22 cellular contexts compared by ENCODE assay signal in the genomic region with DNA sequence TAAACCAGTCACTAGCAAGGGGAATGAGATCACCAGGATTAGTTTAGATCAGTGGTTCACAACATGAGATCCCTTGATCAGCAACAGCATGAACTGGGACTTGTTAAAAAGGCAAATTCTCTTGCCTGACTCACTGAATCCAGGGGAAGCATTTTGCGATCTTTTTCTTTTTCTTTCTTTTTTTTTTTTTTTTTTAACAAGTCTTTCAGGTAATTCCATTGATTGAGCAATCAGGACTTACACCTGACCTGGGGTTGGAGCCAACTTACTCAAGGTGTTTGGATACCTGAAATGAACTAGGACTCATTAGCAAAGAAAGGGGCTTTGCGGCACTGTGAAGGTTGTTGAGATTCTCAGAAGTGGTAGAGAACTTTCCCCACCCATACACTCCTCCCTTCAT. TPM values are rescaled to one million over a fixed set of nuclear protein-coding genes. Genes with fewer than 3 reads are reported as not detected.
DNase-seq lines count a peak whose midpoint lies in the region; ATAC-seq and TF ChIP-seq lines count a peak whose summit lies in the region.
"Had no signal": no experiment of that assay in that cellular context is flagged by ENCODE, and none has a peak within 500 bp of the region (broad histone marks: within the 10 kb centered on the region; RNA-seq: fewer than 3 reads in every experiment).

No MANE protein-coding gene starts in this region.

- H3K27ac Mint-ChIP-seq in activated naive CD4-positive, alpha-beta T cell treated with anti-CD3 and anti-CD28 coated beads, Interleukin-2, amount 50 U/mL, for 72 hours = no peak overlapping the region
- H3K27ac Mint-ChIP-seq: GM23338, IgD-negative memory B cell had no signal

- ATAC-seq in body of pancreas (peak; percentile 33), left lobe of liver (peak; percentile 22)
- no peak for ATAC-seq in activated naive CD4-positive, alpha-beta T cell treated with anti-CD3 and anti-CD28 coated beads, Interleukin-2, amount 50 U/mL, for 72 hours
- ATAC-seq: GM12878, GM23338 had no signal

- H3K9me3 Mint-ChIP-seq in activated naive CD4-positive, alpha-beta T cell treated with anti-CD3 and anti-CD28 coated beads, Interleukin-2, amount 50 U/mL, for 72 hours = peaks cover 0 to 4% of the 10 kb centered on the region in 2 donors

- no peak overlapping the region for H3K27ac ChIP-seq in body of pancreas
- no peak overlapping the region for H3K27ac ChIP-seq in stomach

- no peak for TF ChIP-seq EP300 in stomach (IDR thresholded peaks at IDR 0.05)

- H3K9me3 ChIP-seq in body of pancreas (no peaks in the 10 kb centered on the region), stomach (peaks cover 0 to 8% (median under 1%) of the 10 kb centered on the region in 4 donors)
- H3K9me3 ChIP-seq: BE2C had no signal

- peaks cover 6% of the 10 kb centered on the region for H3K4me1 ChIP-seq in body of pancreas
- H3K4me1 ChIP-seq in stomach = no peaks in the 10 kb centered on the region
- H3K4me1 ChIP-seq: BE2C had no signal

- no peaks in the 10 kb centered on the region for H3K36me3 ChIP-seq in body of pancreas (replicated peaks in 1 of 2; ENCODE audit: insufficient read depth in 1 of 2, low read depth in 2 of 2)
- H3K36me3 ChIP-seq in stomach = peaks cover 0 to 32% (median 21%) of the 10 kb centered on the region in 4 donors
- H3K36me3 ChIP-seq: BE2C had no signal

- 61 to 78% methylated on average over 2 of the region's 2 CpGs for WGBS in body of pancreas, 2 donors
- 52 to 65% (median 58%) methylated on average over 2 of the region's 2 CpGs for WGBS in stomach, 5 donors

- intact Hi-C loops in body of pancreas (cut with DNase I) = no loop called here
- intact Hi-C loops in stomach (cut with DNase I; ENCODE audit: low total_unique reads) = no loop called here
- intact Hi-C loops in head of caudate nucleus (cut with DNase I) = no loop called here

- no peak for TF ChIP-seq POLR2A in body of pancreas (IDR thresholded peaks at IDR 0.05)
- no peak for TF ChIP-seq POLR2A in stomach (IDR thresholded peaks at IDR 0.05)

- TF ChIP-seq CTCF in body of pancreas (IDR thresholded peaks at IDR 0.05) = no peak
- no peak for TF ChIP-seq CTCF in epithelial cell of esophagus (IDR thresholded peaks at IDR 0.05; ENCODE audit: insufficient read depth, low read depth, low read length, missing control alignments)
- TF ChIP-seq CTCF in stomach (IDR thresholded peaks at IDR 0.05) = no peak

- DNase-seq in body of pancreas (peak in 1 of 4 donors; percentile 7), epithelial cell of esophagus (ENCODE audit: low read depth) (peak; percentile 53), left lobe of liver (ENCODE audit: low spot score) (no peak), stomach (peak; percentile 34), head of caudate nucleus (no peak)
- DNase-seq in activated naive CD4-positive, alpha-beta T cell treated with anti-CD3 and anti-CD28 coated beads, Interleukin-2, amount 50 U/mL, for 72 hours (ENCODE audit: low spot score in 2 of 2) = no peak
- DNase-seq in activated naive CD4-positive, alpha-beta T cell (lab: John Stamatoyannopoulos, UW) = no peak
- DNase-seq: ACHN; BE2C; C1 segment of cervical spinal cord; CD4-positive, CD25-positive, alpha-beta regulatory T cell; CD8-positive, alpha-beta memory T cell; COR-L47; DMS 273 treated with DMSO at 0.1 percent for 48 hours; DMS53; DND-41; EL; HCEC 1CT had no signal

- no peak overlapping the region for H3K4me3 ChIP-seq in body of pancreas
- H3K4me3 ChIP-seq in epithelial cell of esophagus (ENCODE audit: low read length) = no peak overlapping the region
- no peak overlapping the region for H3K4me3 ChIP-seq in stomach
- H3K4me3 ChIP-seq: GM12878, GM23338 had no signal

- no peaks in the 10 kb centered on the region for H3K36me3 Mint-ChIP-seq in activated naive CD4-positive, alpha-beta T cell treated with anti-CD3 and anti-CD28 coated beads, Interleukin-2, amount 50 U/mL, for 72 hours
- H3K36me3 Mint-ChIP-seq: CD4-positive, CD25-positive, alpha-beta regulatory T cell; IgD-negative memory B cell had no signal

- H3K27me3 ChIP-seq in body of pancreas (no peaks in the 10 kb centered on the region), stomach (no peaks in the 10 kb centered on the region)
- H3K27me3 ChIP-seq: BE2C had no signal

RNA-seq across cellular contexts. Expression of gene PRR15, which starts 47.1 kb away (rescaled TPM):
- total RNA-seq in body of pancreas = 1 to 10 TPM; 2.3 to 4.7 TPM
- total RNA-seq in left lobe of liver = not detected
- total RNA-seq in stomach = 10 to 100 TPM in 2 of 5 donors, 1 to 10 TPM in 3; 6.1 to 53.6 (median 9.9) TPM
- polyA plus RNA-seq in stomach = 10 to 100 TPM in 2 of 3 donors, 1 to 10 TPM in 1; 7.0 to 50.3 (median 10.6) TPM
- not detected for total RNA-seq in activated naive CD4-positive, alpha-beta T cell treated with anti-CD3 and anti-CD28 coated beads, Interleukin-2, amount 50 U/mL, for 72 hours
- total RNA-seq: CD4-positive, CD25-positive, alpha-beta regulatory T cell; CD8-positive, alpha-beta memory T cell; G401; GM12878 had no signal
- polyA plus RNA-seq: CD4-positive, CD25-positive, alpha-beta regulatory T cell; CD8-positive, alpha-beta memory T cell; GM12878; IgD-negative memory B cell had no signal

Comparison
In these comparisons a context has a peak if more than half of its experiments do, and no peak if none do; other contexts are left out.
1. ATAC-seq: peak in body of pancreas (single experiment) and left lobe of liver (single experiment); none in activated naive CD4-positive, alpha-beta T cell treated with anti-CD3 and anti-CD28 coated beads, Interleukin-2, amount 50 U/mL, for 72 hours (0 of 2).
2. DNase-seq: peak in epithelial cell of esophagus (single experiment) and stomach (single experiment); none in left lobe of liver (single experiment), activated naive CD4-positive, alpha-beta T cell treated with anti-CD3 and anti-CD28 coated beads, Interleukin-2, amount 50 U/mL, for 72 hours (0 of 2), activated naive CD4-positive, alpha-beta T cell (0 of 4) and head of caudate nucleus (0 of 42).